In the genomic region with DNA sequence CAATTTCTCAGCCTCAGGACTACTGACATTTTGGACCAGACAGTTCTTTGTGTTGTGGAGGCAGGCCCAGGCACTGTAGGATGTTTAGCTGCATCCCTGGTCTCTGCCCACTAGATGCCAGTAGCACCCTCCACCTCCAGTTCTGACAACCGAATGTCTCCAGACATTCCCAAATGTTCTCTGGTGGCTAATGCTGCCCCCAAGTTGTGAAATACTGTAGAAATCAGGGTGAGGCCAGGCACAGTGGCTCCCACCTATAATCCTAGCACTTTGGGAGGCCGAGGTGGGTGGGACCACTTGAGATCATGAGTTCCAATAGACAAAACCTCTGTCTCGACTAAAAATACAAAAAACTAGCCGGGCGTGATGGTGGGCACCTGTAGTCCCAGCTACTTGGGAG, we compare ENCODE assay signal across 8 cellular contexts. TPM values are rescaled to one million over a fixed set of nuclear protein-coding genes. Genes with fewer than 3 reads are reported as not detected.
DNase-seq lines count a peak whose midpoint lies in the region; FAIRE-seq and TF ChIP-seq lines count a peak whose summit lies in the region.

No MANE protein-coding gene starts in this region.

- H4K20me1 ChIP-seq in astrocyte (ENCODE audit: insufficient read depth, low read length), result peaks cover 96% of the 10 kb centered on the region

- H3K4me1 Mint-ChIP-seq in IgD-negative memory B cell (peaks cover 48 to 51% (median 51%) of the 10 kb centered on the region in 3 donors), astrocyte (ENCODE audit: low read depth, unreplicated experiment) (peaks cover 14% of the 10 kb centered on the region)

- no peak overlapping the region for H3K4me2 ChIP-seq in astrocyte (ENCODE audit: low read length)

- intact Hi-C loops in testis (cut with DNase I; ENCODE audit: low total_unique reads), result no loop called here

- H3K27ac ChIP-seq in astrocyte (ENCODE audit: low read depth, low read length), result no peak overlapping the region
- H3K27ac ChIP-seq in testis, result peak overlapping the region in 1 of 2 donors; percentile 34

- WGBS in testis, 2 donors, result 56 to 66% methylated on average over 5 of the region's 5 CpGs

- H3K27me3 ChIP-seq in BJ (ENCODE audit: control insufficient read depth, insufficient read depth, low read length), result no peaks in the 10 kb centered on the region
- no peaks in the 10 kb centered on the region for H3K27me3 ChIP-seq in astrocyte (ENCODE audit: insufficient read depth, low read length)
- H3K27me3 ChIP-seq in testis, result no peaks in the 10 kb centered on the region

- no peak overlapping the region for H2AFZ ChIP-seq in astrocyte (ENCODE audit: low read depth, low read length)

- H3K4me3 ChIP-seq in BJ (ENCODE audit: low read depth, low read length), result no peak overlapping the region
- no peak overlapping the region for H3K4me3 ChIP-seq in astrocyte (ENCODE audit: insufficient read depth, low read depth, low read length)
- no peak overlapping the region for H3K4me3 ChIP-seq in testis

- POLR2A ChIA-PET in BJ (lab: Charles Lee), result no interaction called here

- H3K4me3 Mint-ChIP-seq in IgD-negative memory B cell, result peak overlapping the region in 2 of 4 donors; percentile 22 to 35
- no peak overlapping the region for H3K4me3 Mint-ChIP-seq in astrocyte (ENCODE audit: unreplicated experiment)

- FAIRE-seq in astrocyte (lab: Jason Lieb, UNC), result no peak

- H3K9ac ChIP-seq in astrocyte (ENCODE audit: low read length), result peak overlapping the region; percentile 15

- no peaks in the 10 kb centered on the region for H3K9me3 Mint-ChIP-seq in IgD-negative memory B cell
- no peaks in the 10 kb centered on the region for H3K9me3 Mint-ChIP-seq in astrocyte (ENCODE audit: unreplicated experiment)

- H3K9me3 ChIP-seq in astrocyte (ENCODE audit: insufficient read depth, low read depth, low read length) (no peaks in the 10 kb centered on the region), testis (no peaks in the 10 kb centered on the region)

- CTCF ChIA-PET in BJ (lab: Yijun Ruan, JAX), result interaction anchor here (0.5 to 1.7 kb wide), 3 partner anchors 16 to 69 kb away, joined by 3 to 4 read pairs (median 4); no protein-coding TSS in a partner anchor

- H3K27ac Mint-ChIP-seq in IgD-negative memory B cell, result peak overlapping the region in 2 of 3 donors; percentile 54 to 79
- H3K27ac Mint-ChIP-seq in astrocyte (ENCODE audit: unreplicated experiment), result no peak overlapping the region

- H3K36me3 ChIP-seq in BJ (ENCODE audit: control insufficient read depth, insufficient read depth, low read length) (peaks cover 35% of the 10 kb centered on the region), astrocyte (ENCODE audit: insufficient read depth, low read length) (peaks cover 58% of the 10 kb centered on the region), testis (ENCODE audit: low read depth, missing control alignments) (no peaks in the 10 kb centered on the region)

- H3K27me3 Mint-ChIP-seq in IgD-negative memory B cell, result no peaks in the 10 kb centered on the region
- H3K27me3 Mint-ChIP-seq in astrocyte (ENCODE audit: low read depth, unreplicated experiment), result no peaks in the 10 kb centered on the region

- no peak for DNase-seq in BJ (ENCODE audit: low read depth)
- peak; percentile 16 for DNase-seq in astrocyte (ENCODE audit: low read depth)
- DNase-seq in inferior parietal cortex (ENCODE audit: extremely low spot score), result peak; percentile 75
- DNase-seq in testis, result peak; percentile 51
- DNase-seq in SKM-1 (lab: John Stamatoyannopoulos, UW; ENCODE audit: unreplicated experiment), result no peak
- DNase-seq in NCI-H187 (lab: John Stamatoyannopoulos, UW), result no peak
- DNase-seq in NCI-H2171 (lab: John Stamatoyannopoulos, UW), result no peak

- H3K4me1 ChIP-seq in astrocyte (ENCODE audit: insufficient read depth, low read length) (peaks cover 6% of the 10 kb centered on the region), testis (peaks cover 25% of the 10 kb centered on the region)

- H3K79me2 ChIP-seq in astrocyte (ENCODE audit: insufficient read depth, low read length), result peaks cover 79% of the 10 kb centered on the region

- peaks cover 5% of the 10 kb centered on the region for H3K36me3 Mint-ChIP-seq in IgD-negative memory B cell
- H3K36me3 Mint-ChIP-seq in astrocyte (ENCODE audit: low read depth, unreplicated experiment), result peaks cover 23% of the 10 kb centered on the region

- no peak for TF ChIP-seq POLR2A in testis (IDR thresholded peaks at IDR 0.05)

- TF ChIP-seq CTCF in BJ (IDR thresholded peaks at IDR 0.05; ENCODE audit: insufficient read depth, low read depth, low read length) (peak; percentile 61), astrocyte (IDR thresholded peaks at IDR 0.05; ENCODE audit: insufficient read depth, low read depth, low read length) (peak; percentile 49), testis (IDR thresholded peaks at IDR 0.05) (peak in 1 of 3 experiments; percentile 34)

RNA-seq across cellular contexts. Expression of gene HNRNPF, which starts 18.2 kb away (rescaled TPM):
- polyA plus RNA-seq in BJ (2011; rRNA removed) (165 and 172 TPM in 2 replicates), IgD-negative memory B cell (242 TPM), testis (ENCODE audit: insufficient read depth, low read depth, low replicate concordance) (232 TPM)
- polyA minus RNA-seq in BJ (2011; rRNA and poly(A)+ RNA removed), result 93.3 and 138 TPM in 2 replicates
- total RNA-seq in astrocyte (143 and 151 TPM in 2 replicates), testis (100 to 1,000 TPM; 120 to 159 TPM)

RNA-seq across cellular contexts. Expression of gene FXYD4, which starts 19.4 kb away (rescaled TPM):
- polyA plus RNA-seq in BJ (2011; rRNA removed), result not detected in 2 replicates
- not detected in 2 replicates for polyA minus RNA-seq in BJ (2011; rRNA and poly(A)+ RNA removed)
- polyA plus RNA-seq in IgD-negative memory B cell, result not detected
- not detected in 2 replicates for total RNA-seq in astrocyte
- total RNA-seq in testis, result 1 to 10 TPM; 1.4 to 1.5 TPM
- polyA plus RNA-seq in testis (ENCODE audit: insufficient read depth, low read depth, low replicate concordance), result 2.6 TPM

RNA-seq across cellular contexts. Expression of gene ZNF487, which starts 46.1 kb away (rescaled TPM):
- polyA plus RNA-seq in BJ (2011; rRNA removed) (4.5 and 4.9 TPM in 2 replicates), IgD-negative memory B cell (6.1 TPM), testis (ENCODE audit: insufficient read depth, low read depth, low replicate concordance) (43.1 TPM)
- 4.9 and 6.7 TPM in 2 replicates for polyA minus RNA-seq in BJ (2011; rRNA and poly(A)+ RNA removed)
- total RNA-seq in astrocyte (2.6 and 2.8 TPM in 2 replicates), testis (10 to 100 TPM; 22.8 to 46.2 TPM)

Comparison
In these comparisons a context has a peak if more than half of its experiments do, and no peak if none do; other contexts are left out.
1. DNase-seq: peak in astrocyte (single experiment), inferior parietal cortex (single experiment) and testis (single experiment); none in BJ (single experiment), SKM-1 (single experiment), NCI-H187 (0 of 2) and NCI-H2171 (single experiment).